22 cellular contexts compared by ENCODE assay signal in genomic region chr2:69495008-69495407, GRCh38.
"Had no signal": no experiment of that assay in that cellular context is flagged by ENCODE, and none has a peak within 500 bp of the region (broad histone marks: within the 10 kb centered on the region; RNA-seq: fewer than 3 reads in every experiment).

No MANE protein-coding gene starts in this region.

- H3K27me3 Mint-ChIP-seq: activated naive CD4-positive, alpha-beta T cell treated with anti-CD3 and anti-CD28 coated beads, Interleukin-2, amount 10 ng/mL, durations not matched to agents 7 days and 5 days; activated T-cell treated with anti-CD3 and anti-CD28 coated beads, Interleukin-2, amount 50 U/mL, for 24 hours; naive thymus-derived CD8-positive, alpha-beta T cell; progenitor cell of endocrine pancreas; T-cell had no signal

- ATAC-seq: naive thymus-derived CD8-positive, alpha-beta T cell; T-cell had no signal

- H3K4me3 ChIP-seq: adrenal gland, coronary artery, upper lobe of left lung had no signal

- H3K4me3 Mint-ChIP-seq: activated naive CD4-positive, alpha-beta T cell treated with anti-CD3 and anti-CD28 coated beads, Interleukin-2, amount 10 ng/mL, durations not matched to agents 7 days and 5 days; activated T-cell treated with anti-CD3 and anti-CD28 coated beads, Interleukin-2, amount 50 U/mL, for 24 hours; naive thymus-derived CD8-positive, alpha-beta T cell; T-cell had no signal

- H3K27ac Mint-ChIP-seq: activated naive CD4-positive, alpha-beta T cell treated with anti-CD3 and anti-CD28 coated beads, Interleukin-2, amount 10 ng/mL, durations not matched to agents 7 days and 5 days; progenitor cell of endocrine pancreas had no signal

- H3K27me3 ChIP-seq: adrenal gland, upper lobe of left lung had no signal

- H3K9me3 ChIP-seq: adrenal gland, upper lobe of left lung had no signal

- FAIRE-seq: astrocyte, kidney, TTC549 had no signal

- H3K9me3 Mint-ChIP-seq: activated naive CD4-positive, alpha-beta T cell treated with anti-CD3 and anti-CD28 coated beads, Interleukin-2, amount 10 ng/mL, durations not matched to agents 7 days and 5 days; activated T-cell treated with anti-CD3 and anti-CD28 coated beads, Interleukin-2, amount 50 U/mL, for 24 hours; naive thymus-derived CD8-positive, alpha-beta T cell; T-cell had no signal

- H3K27ac ChIP-seq: coronary artery had no signal

- DNase-seq: activated CD4-positive, alpha-beta T cell treated with anti-CD3 and anti-CD28 coated beads for 1 hour; activated CD4-positive, alpha-beta T cell treated with anti-CD3 and anti-CD28 coated beads, Interleukin-2, amount 50 U/mL, for 1 hour; activated CD8-positive, alpha-beta memory T cell treated with anti-CD3 and anti-CD28 coated beads for 24 hours; activated CD8-positive, alpha-beta memory T cell treated with anti-CD3 and anti-CD28 coated beads, Interleukin-2, amount 50 U/mL, for 4 hours; activated effector memory CD4-positive, alpha-beta T cell treated with anti-CD3 and anti-CD28 coated beads, Interleukin-2, amount 50 U/mL, for 16 hours; activated naive CD4-positive, alpha-beta T cell treated with anti-CD3 and anti-CD28 coated beads, Interleukin-2, amount 10 ng/mL, durations not matched to agents 7 days and 5 days; activated T-cell treated with anti-CD3 and anti-CD28 coated beads, Interleukin-2, amount 50 U/mL, for 24 hours; adrenal gland; cerebellar nuclear complex; foreskin fibroblast; kidney; naive thymus-derived CD8-positive, alpha-beta T cell; retina; stimulated activated CD4-positive, alpha-beta T cell treated with anti-CD3 and anti-CD28 coated beads, Interleukin-2, amount 100 ng/mL, for 48 hours; stimulated activated CD8-positive, alpha-beta memory T cell treated with anti-CD3 and anti-CD28 coated beads, Interleukin-4, amount 100 ng/mL, for 48 hours; stimulated activated naive CD4-positive, alpha-beta T cell; T-cell; upper lobe of left lung had no signal
